Comparison of ENCODE assay signal across 9 cellular contexts in genomic region chr1:235199441-235199840, GRCh38. TPM values are rescaled to one million over a fixed set of nuclear protein-coding genes. Genes with fewer than 3 reads are reported as not detected.
DNase-seq lines count a peak whose midpoint lies in the region; ATAC-seq and TF ChIP-seq lines count a peak whose summit lies in the region.
"Had no signal": no experiment of that assay in that cellular context is flagged by ENCODE, and none has a peak within 500 bp of the region (broad histone marks: within the 10 kb centered on the region; RNA-seq: fewer than 3 reads in every experiment).

No MANE protein-coding gene starts in this region.

- H3K36me3 Mint-ChIP-seq in activated CD8-positive, alpha-beta T cell treated with anti-CD3 and anti-CD28 coated beads for 36 hours (ENCODE audit: low read depth): peaks cover 5% of the 10 kb centered on the region
- H3K36me3 Mint-ChIP-seq in activated CD8-positive, alpha-beta T cell treated with anti-CD3 and anti-CD28 coated beads, Interleukin-2, amount 10 ng/mL, durations not matched to agents 7 days and 5 days (ENCODE audit: low read depth): peaks cover 10% of the 10 kb centered on the region

- H3K9me3 Mint-ChIP-seq in activated CD8-positive, alpha-beta T cell treated with anti-CD3 and anti-CD28 coated beads for 36 hours: no peaks in the 10 kb centered on the region
- H3K9me3 Mint-ChIP-seq in activated CD8-positive, alpha-beta T cell treated with anti-CD3 and anti-CD28 coated beads, Interleukin-2, amount 10 ng/mL, durations not matched to agents 7 days and 5 days (ENCODE audit: insufficient read depth): no peaks in the 10 kb centered on the region

- CTCF ChIA-PET in activated CD8-positive, alpha-beta T cell treated with anti-CD3 and anti-CD28 coated beads for 36 hours (lab: Charles Lee): interaction anchor here (1.0 kb wide), 1 partner anchor 26 kb away, joined by 3 read pairs; no protein-coding TSS in a partner anchor
- CTCF ChIA-PET in activated CD8-positive, alpha-beta T cell treated with anti-CD3 and anti-CD28 coated beads, Interleukin-2, amount 10 ng/mL, durations not matched to agents 7 days and 5 days (lab: Charles Lee): interaction anchor here (0.7 to 1.6 kb wide), 4 partner anchors 10 to 306 kb away, joined by 3 to 5 read pairs (median 3); no protein-coding TSS in a partner anchor

- peak; percentile 23 for TF ChIP-seq CTCF in activated CD8-positive, alpha-beta T cell treated with anti-CD3 and anti-CD28 coated beads for 36 hours (IDR thresholded peaks at IDR 0.05)
- TF ChIP-seq CTCF in adrenal gland (IDR thresholded peaks at IDR 0.05) (peak; percentile 9 to 43 (median 36)), thyroid gland (IDR thresholded peaks at IDR 0.05) (peak in 4 of 6 experiments; percentile 31 to 65 (median 52))

- 29 to 43% (median 36%) methylated on average over 6 of the region's 6 CpGs for WGBS in adrenal gland, 4 donors
- 24 to 30% methylated on average over 6 of the region's 6 CpGs for WGBS in thyroid gland, 2 donors

- TF ChIP-seq POLR2A in adrenal gland (IDR thresholded peaks at IDR 0.05) (no peak), thyroid gland (IDR thresholded peaks at IDR 0.05) (no peak)

- peaks cover 0 to 11% of the 10 kb centered on the region in 2 donors for H3K36me3 ChIP-seq in adrenal gland (replicated peaks in 1 of 2)
- H3K36me3 ChIP-seq in iPS-20b (ENCODE audit: insufficient read depth, low read depth, low read length): peaks cover 15% of the 10 kb centered on the region
- peaks cover 0 to 5% of the 10 kb centered on the region in 2 donors for H3K36me3 ChIP-seq in thyroid gland

- no peaks in the 10 kb centered on the region for H3K27me3 Mint-ChIP-seq in activated CD8-positive, alpha-beta T cell treated with anti-CD3 and anti-CD28 coated beads for 36 hours
- no peaks in the 10 kb centered on the region for H3K27me3 Mint-ChIP-seq in activated CD8-positive, alpha-beta T cell treated with anti-CD3 and anti-CD28 coated beads, Interleukin-2, amount 10 ng/mL, durations not matched to agents 7 days and 5 days (ENCODE audit: low read depth)

- no peak for DNase-seq in activated CD8-positive, alpha-beta T cell treated with anti-CD3 and anti-CD28 coated beads for 36 hours
- no peak for DNase-seq in activated CD8-positive, alpha-beta T cell treated with anti-CD3 and anti-CD28 coated beads, Interleukin-2, amount 10 ng/mL, durations not matched to agents 7 days and 5 days
- DNase-seq in adrenal gland (peak in 1 of 7 donors; percentile 25), thyroid gland (peak; percentile 15 to 22), NCI-H1048 (lab: John Stamatoyannopoulos, UW) (no peak)
- DNase-seq in activated effector memory CD4-positive, alpha-beta T cell treated with Interleukin-2 at 50 U/mL for 16 hours: no peak
- DNase-seq: activated CD8-positive, alpha-beta memory T cell treated with anti-CD3 and anti-CD28 coated beads, Interleukin-2, amount 50 U/mL, for 4 hours had no signal

- peaks cover 3% of the 10 kb centered on the region for H3K4me1 Mint-ChIP-seq in activated CD8-positive, alpha-beta T cell treated with anti-CD3 and anti-CD28 coated beads for 36 hours (ENCODE audit: low read depth)
- H3K4me1 Mint-ChIP-seq in activated CD8-positive, alpha-beta T cell treated with anti-CD3 and anti-CD28 coated beads, Interleukin-2, amount 10 ng/mL, durations not matched to agents 7 days and 5 days (ENCODE audit: low read depth): peaks cover 2% of the 10 kb centered on the region

- H3K27ac Mint-ChIP-seq in activated CD8-positive, alpha-beta T cell treated with anti-CD3 and anti-CD28 coated beads for 36 hours: no peak overlapping the region
- H3K27ac Mint-ChIP-seq in activated CD8-positive, alpha-beta T cell treated with anti-CD3 and anti-CD28 coated beads, Interleukin-2, amount 10 ng/mL, durations not matched to agents 7 days and 5 days: no peak overlapping the region

- H3K9me3 ChIP-seq in adrenal gland (replicated peaks in 1 of 3) (no peaks in the 10 kb centered on the region), iPS-20b (ENCODE audit: insufficient read depth, low read depth, low read length) (no peaks in the 10 kb centered on the region), thyroid gland (no peaks in the 10 kb centered on the region)

- no peak for ATAC-seq in activated CD8-positive, alpha-beta T cell treated with anti-CD3 and anti-CD28 coated beads for 36 hours
- ATAC-seq in activated CD8-positive, alpha-beta T cell treated with anti-CD3 and anti-CD28 coated beads, Interleukin-2, amount 10 ng/mL, durations not matched to agents 7 days and 5 days: no peak
- no peak for ATAC-seq in GM21786 (IDR thresholded peaks at IDR 0.05; ENCODE audit: unreplicated experiment)

- peaks cover 0 to 9% of the 10 kb centered on the region in 2 donors for H3K4me1 ChIP-seq in adrenal gland (replicated peaks in 1 of 2)
- H3K4me1 ChIP-seq in iPS-20b (ENCODE audit: insufficient read depth, low read length): peaks cover 3% of the 10 kb centered on the region; the same call in 1 of the 2 replicates
- H3K4me1 ChIP-seq in thyroid gland: peaks cover 0 to 9% of the 10 kb centered on the region in 2 donors

- POLR2A ChIA-PET in activated CD8-positive, alpha-beta T cell treated with anti-CD3 and anti-CD28 coated beads for 36 hours (lab: Charles Lee): no interaction called here
- POLR2A ChIA-PET in activated CD8-positive, alpha-beta T cell treated with anti-CD3 and anti-CD28 coated beads, Interleukin-2, amount 10 ng/mL, durations not matched to agents 7 days and 5 days (lab: Charles Lee): no interaction called here

- H3K27me3 ChIP-seq in adrenal gland (no peaks in the 10 kb centered on the region), iPS-20b (ENCODE audit: insufficient read depth, low read length) (no peaks in the 10 kb centered on the region), thyroid gland (no peaks in the 10 kb centered on the region)

- H3K27ac ChIP-seq in adrenal gland: peak overlapping the region in 1 of 5 donors; percentile 20
- H3K27ac ChIP-seq in iPS-20b (ENCODE audit: low read length): peak overlapping the region; percentile 13
- peak overlapping the region in 2 of 3 donors; percentile 26 to 47 for H3K27ac ChIP-seq in thyroid gland

- H3K4me3 ChIP-seq in adrenal gland: no peak overlapping the region
- peak overlapping the region; percentile 10; the same call in 1 of the 2 replicates for H3K4me3 ChIP-seq in iPS-20b (ENCODE audit: low read length)
- no peak overlapping the region for H3K4me3 ChIP-seq in thyroid gland (replicated peaks in 1 of 3)

- H3K9ac ChIP-seq in iPS-20b (ENCODE audit: low read depth, low read length): peak overlapping the region; percentile 32; the same call in 1 of the 2 replicates

- no peak overlapping the region for H3K4me3 Mint-ChIP-seq in activated CD8-positive, alpha-beta T cell treated with anti-CD3 and anti-CD28 coated beads for 36 hours
- no peak overlapping the region for H3K4me3 Mint-ChIP-seq in activated CD8-positive, alpha-beta T cell treated with anti-CD3 and anti-CD28 coated beads, Interleukin-2, amount 10 ng/mL, durations not matched to agents 7 days and 5 days

- intact Hi-C loops in activated CD8-positive, alpha-beta T cell treated with anti-CD3 and anti-CD28 coated beads for 36 hours (cut with micrococcal nuclease): no loop called here
- intact Hi-C loops in adrenal gland (cut with DNase I) (no loop called here), thyroid gland (cut with DNase I) (no loop called here)

RNA-seq across cellular contexts. Expression of gene RBM34, which starts 38.4 kb away (rescaled TPM):
- total RNA-seq in activated CD8-positive, alpha-beta T cell treated with anti-CD3 and anti-CD28 coated beads for 36 hours: 100 to 1,000 TPM; 136 TPM
- total RNA-seq in activated CD8-positive, alpha-beta T cell treated with anti-CD3 and anti-CD28 coated beads, Interleukin-2, amount 10 ng/mL, durations not matched to agents 7 days and 5 days: 100 to 1,000 TPM; 115 to 117 TPM
- 10 to 100 TPM; 16.6 to 82.8 (median 45.8) TPM for total RNA-seq in adrenal gland
- polyA plus RNA-seq in adrenal gland: 100 to 1,000 TPM; 103 to 181 (median 111) TPM
- total RNA-seq in thyroid gland: 10 to 100 TPM; 25.4 to 67.9 (median 53.1) TPM

Comparison
In these comparisons a context has a peak if more than half of its experiments do, and no peak if none do; other contexts are left out.
1. DNase-seq: peak in thyroid gland (2 of 2); none in activated CD8-positive, alpha-beta T cell treated with anti-CD3 and anti-CD28 coated beads for 36 hours (single experiment), activated CD8-positive, alpha-beta T cell treated with anti-CD3 and anti-CD28 coated beads, Interleukin-2, amount 10 ng/mL, durations not matched to agents 7 days and 5 days (single experiment), activated effector memory CD4-positive, alpha-beta T cell treated with Interleukin-2 at 50 U/mL for 16 hours (single experiment) and NCI-H1048 (single experiment).
2. Peak in every context shown above with its lines, with median percentiles within 50 percentile points of each other: CTCF ChIP-seq.